9 cellular contexts compared by ENCODE assay signal in genomic region chr6:119110601-119111548, GRCh38. TPM values are rescaled to one million over a fixed set of nuclear protein-coding genes. Genes with fewer than 3 reads are reported as not detected.
DNase-seq lines count a peak whose midpoint lies in the region; ATAC-seq and TF ChIP-seq lines count a peak whose summit lies in the region.
"Had no signal": no experiment of that assay in that cellular context is flagged by ENCODE, and none has a peak within 500 bp of the region (broad histone marks: within the 10 kb centered on the region; RNA-seq: fewer than 3 reads in every experiment).

No MANE protein-coding gene starts in this region.

- H3K9me3 ChIP-seq in OCI-LY3 (ENCODE audit: insufficient read depth, low read length) = no peaks in the 10 kb centered on the region

- H4K20me1 ChIP-seq in OCI-LY3 (ENCODE audit: insufficient read depth, low read length) = no peaks in the 10 kb centered on the region

- no peak overlapping the region for H3K4me3 Mint-ChIP-seq in activated naive CD8-positive, alpha-beta T cell treated with anti-CD3 and anti-CD28 coated beads, Interleukin-2, amount 50 U/mL, for 24 hours
- H3K4me3 Mint-ChIP-seq: central memory CD8-positive, alpha-beta T cell had no signal

- no peak overlapping the region for H3K9ac ChIP-seq in OCI-LY3 (ENCODE audit: low read length)

- H3K27me3 Mint-ChIP-seq in activated naive CD8-positive, alpha-beta T cell treated with anti-CD3 and anti-CD28 coated beads, Interleukin-2, amount 50 U/mL, for 24 hours = peaks cover 3% of the 10 kb centered on the region

- H3K27ac Mint-ChIP-seq in activated naive CD8-positive, alpha-beta T cell treated with anti-CD3 and anti-CD28 coated beads, Interleukin-2, amount 50 U/mL, for 24 hours = no peak overlapping the region

- no peak overlapping the region for H3K4me3 ChIP-seq in OCI-LY3 (ENCODE audit: low read length)

- no peaks in the 10 kb centered on the region for H3K36me3 ChIP-seq in OCI-LY3 (replicated peaks; ENCODE audit: low read depth, low read length)

- DNase-seq in EL (peak; percentile 52), HK-2 (ENCODE audit: unreplicated experiment) (peak; percentile 19), left cardiac atrium (no peak), sciatic nerve (ENCODE audit: low spot score) (no peak), posterior vena cava (ENCODE audit: low spot score) (no peak)
- peak; percentile 22 for DNase-seq in activated naive CD8-positive, alpha-beta T cell treated with anti-CD3 and anti-CD28 coated beads, Interleukin-2, amount 50 U/mL, for 24 hours

- no peaks in the 10 kb centered on the region for H3K36me3 Mint-ChIP-seq in activated naive CD8-positive, alpha-beta T cell treated with anti-CD3 and anti-CD28 coated beads, Interleukin-2, amount 50 U/mL, for 24 hours (ENCODE audit: low read depth)

- H3K27me3 ChIP-seq in OCI-LY3 (ENCODE audit: low read depth, low read length) = no peaks in the 10 kb centered on the region

- intact Hi-C loops in left cardiac atrium (cut with DNase I) = loop anchor here (2.0 to 5.0 kb wide), 2 partner anchors 144 to 148 kb away; no protein-coding TSS in a partner anchor
- intact Hi-C loops in sciatic nerve (cut with DNase I) = loop anchor here (5.0 kb wide), 1 partner anchor 144 kb away; no protein-coding TSS in a partner anchor
- intact Hi-C loops in posterior vena cava (cut with DNase I) = loop anchor here (5.0 kb wide), 1 partner anchor 144 kb away; no protein-coding TSS in a partner anchor

- H2AFZ ChIP-seq in OCI-LY3 (ENCODE audit: low read depth, low read length) = peak overlapping the region; percentile 58; the same call in 1 of the 2 replicates

- ATAC-seq in GM19463 (IDR thresholded peaks at IDR 0.05; ENCODE audit: unreplicated experiment) (peak; percentile 75), left cardiac atrium (peak; percentile 85 to 90), sciatic nerve (peak; percentile 92)
- peak; percentile 81 for ATAC-seq in activated naive CD8-positive, alpha-beta T cell treated with anti-CD3 and anti-CD28 coated beads, Interleukin-2, amount 50 U/mL, for 24 hours

- H3K79me2 ChIP-seq in OCI-LY3 (ENCODE audit: low read length) = no peaks in the 10 kb centered on the region

- peaks cover 18% of the 10 kb centered on the region for H3K4me1 ChIP-seq in OCI-LY3 (ENCODE audit: low read length)

- peak; percentile 61 for TF ChIP-seq CTCF in OCI-LY3 (IDR thresholded peaks at IDR 0.05; ENCODE audit: low read depth, low read length)

- peaks cover 20% of the 10 kb centered on the region for H3K4me1 Mint-ChIP-seq in activated naive CD8-positive, alpha-beta T cell treated with anti-CD3 and anti-CD28 coated beads, Interleukin-2, amount 50 U/mL, for 24 hours
- H3K4me1 Mint-ChIP-seq: central memory CD8-positive, alpha-beta T cell had no signal

- H3K27ac ChIP-seq in OCI-LY3 (ENCODE audit: low read length) = no peak overlapping the region

- no peaks in the 10 kb centered on the region for H3K9me3 Mint-ChIP-seq in activated naive CD8-positive, alpha-beta T cell treated with anti-CD3 and anti-CD28 coated beads, Interleukin-2, amount 50 U/mL, for 24 hours
- H3K9me3 Mint-ChIP-seq: central memory CD8-positive, alpha-beta T cell had no signal

- peak overlapping the region; percentile 46 for H3K4me2 ChIP-seq in OCI-LY3 (ENCODE audit: low read length)

RNA-seq across cellular contexts. Expression of gene FAM184A, which starts 32.4 kb away (rescaled TPM):
- 1 to 10 TPM; 2.2 to 3.9 TPM for total RNA-seq in left cardiac atrium
- total RNA-seq in sciatic nerve = 7.8 TPM
- 1 to 10 TPM; 4.5 to 5.9 TPM for total RNA-seq in posterior vena cava

Comparison
In these comparisons a context has a peak if more than half of its experiments do, and no peak if none do; other contexts are left out.
1. DNase-seq: peak in EL (single experiment), HK-2 (single experiment) and activated naive CD8-positive, alpha-beta T cell treated with anti-CD3 and anti-CD28 coated beads, Interleukin-2, amount 50 U/mL, for 24 hours (single experiment); none in left cardiac atrium (single experiment), sciatic nerve (single experiment) and posterior vena cava (single experiment).
2. Peak in every context shown above with its lines, with median percentiles within 50 percentile points of each other: ATAC-seq.